Comparison of ENCODE assay signal across 32 cellular contexts in genomic region chr4:48708610-48709009, GRCh38.
"Had no signal": no experiment of that assay in that cellular context is flagged by ENCODE, and none has a peak within 500 bp of the region (broad histone marks: within the 10 kb centered on the region; RNA-seq: fewer than 3 reads in every experiment).

No MANE protein-coding gene starts in this region.

- H3K27me3 Mint-ChIP-seq: activated CD4-positive, alpha-beta memory T cell treated with anti-CD3 and anti-CD28 coated beads, Interleukin-2, amount 10 ng/mL, durations not matched to agents 7 days and 5 days; activated CD4-positive, alpha-beta T cell treated with anti-CD3 and anti-CD28 coated beads, Interleukin-2, amount 10 ng/mL, durations not matched to agents 7 days and 5 days; activated naive CD8-positive, alpha-beta T cell; activated T-cell treated with anti-CD3 and anti-CD28 coated beads, Interleukin-2, amount 50 U/mL, for 24 hours; dendritic cell treated with granulocyte-macrophage colony-stimulating factor and Interleukin-4, amounts not matched to agents 40 ng/mL and 50 ng/mL, for 4 days had no signal

- H3K4me3 ChIP-seq: body of pancreas, cardiac muscle cell, coronary artery, dorsolateral prefrontal cortex, esophagus muscularis mucosa, gastrocnemius medialis, heart left ventricle had no signal

- H3K27me3 ChIP-seq: body of pancreas, cardiac muscle cell, dorsolateral prefrontal cortex, esophagus muscularis mucosa, foreskin keratinocyte, gastrocnemius medialis, heart left ventricle had no signal

- ATAC-seq: activated T-cell treated with anti-CD3 and anti-CD28 coated beads, Interleukin-2, amount 50 U/mL, for 72 hours; body of pancreas; foreskin keratinocyte; gastrocnemius medialis; heart left ventricle had no signal

- H3K27ac ChIP-seq: body of pancreas, cardiac muscle cell, coronary artery, esophagus muscularis mucosa, foreskin keratinocyte, gastrocnemius medialis, heart left ventricle had no signal

- H3K9me3 ChIP-seq: body of pancreas, esophagus muscularis mucosa, gastrocnemius medialis had no signal

- DNase-seq: activated CD4-positive, alpha-beta memory T cell treated with anti-CD3 and anti-CD28 coated beads, Interleukin-2, amount 10 ng/mL, durations not matched to agents 7 days and 5 days; activated CD4-positive, alpha-beta T cell treated with anti-CD3 and anti-CD28 coated beads for 1 hour; activated CD4-positive, alpha-beta T cell treated with anti-CD3 and anti-CD28 coated beads for 4 hours; activated CD4-positive, alpha-beta T cell treated with anti-CD3 and anti-CD28 coated beads, Interleukin-2, amount 10 ng/mL, durations not matched to agents 7 days and 5 days; activated CD4-positive, alpha-beta T cell treated with anti-CD3 and anti-CD28 coated beads, Interleukin-2, amount 50 U/mL, for 4 hours; activated CD8-positive, alpha-beta memory T cell treated with anti-CD3 and anti-CD28 coated beads, Interleukin-2, amount 50 U/mL, for 48 hours; activated effector memory CD4-positive, alpha-beta T cell treated with Interleukin-2 at 50 U/mL for 16 hours; activated gamma-delta T cell treated with Interleukin-2 at 50 U/mL for 16 hours; activated naive CD4-positive, alpha-beta T cell treated with anti-CD3 and anti-CD28 coated beads, Interleukin-2, amount 50 U/mL, for 16 hours; activated naive CD4-positive, alpha-beta T cell treated with Interleukin-2 at 50 U/mL for 16 hours; activated T-cell treated with anti-CD3 and anti-CD28 coated beads for 4 hours; activated T-cell treated with anti-CD3 and anti-CD28 coated beads, Interleukin-2, amount 50 U/mL, for 24 hours; activated T-cell treated with anti-CD3 and anti-CD28 coated beads, Interleukin-2, amount 50 U/mL, for 72 hours; amygdala; aorta; body of pancreas; central memory CD4-positive, alpha-beta T cell; cerebellar nuclear complex; dorsolateral prefrontal cortex; effector memory CD4-positive, alpha-beta T cell; endodermal cell; erythroblast; foreskin keratinocyte; gastrocnemius medialis; glutamatergic neuron; heart left ventricle; T-helper 2 cell had no signal

- H3K36me3 ChIP-seq: gastrocnemius medialis had no signal

- H3K27ac Mint-ChIP-seq: activated CD4-positive, alpha-beta memory T cell treated with anti-CD3 and anti-CD28 coated beads, Interleukin-2, amount 10 ng/mL, durations not matched to agents 7 days and 5 days; activated CD4-positive, alpha-beta T cell treated with anti-CD3 and anti-CD28 coated beads, Interleukin-2, amount 10 ng/mL, durations not matched to agents 7 days and 5 days; activated naive CD8-positive, alpha-beta T cell; activated T-cell treated with anti-CD3 and anti-CD28 coated beads, Interleukin-2, amount 50 U/mL, for 24 hours; activated T-cell treated with anti-CD3 and anti-CD28 coated beads, Interleukin-2, amount 50 U/mL, for 72 hours; dendritic cell treated with granulocyte-macrophage colony-stimulating factor and Interleukin-4, amounts not matched to agents 40 ng/mL and 50 ng/mL, for 4 days; endodermal cell had no signal

- H3K4me3 Mint-ChIP-seq: activated CD4-positive, alpha-beta memory T cell treated with anti-CD3 and anti-CD28 coated beads, Interleukin-2, amount 10 ng/mL, durations not matched to agents 7 days and 5 days; activated CD4-positive, alpha-beta T cell treated with anti-CD3 and anti-CD28 coated beads, Interleukin-2, amount 10 ng/mL, durations not matched to agents 7 days and 5 days; activated naive CD8-positive, alpha-beta T cell; activated T-cell treated with anti-CD3 and anti-CD28 coated beads, Interleukin-2, amount 50 U/mL, for 24 hours; activated T-cell treated with anti-CD3 and anti-CD28 coated beads, Interleukin-2, amount 50 U/mL, for 72 hours; dendritic cell treated with granulocyte-macrophage colony-stimulating factor and Interleukin-4, amounts not matched to agents 40 ng/mL and 50 ng/mL, for 4 days; endodermal cell had no signal

- H3K4me1 ChIP-seq: body of pancreas, gastrocnemius medialis had no signal
